ENCODE assay signal across 8 cellular contexts in the genomic region with DNA sequence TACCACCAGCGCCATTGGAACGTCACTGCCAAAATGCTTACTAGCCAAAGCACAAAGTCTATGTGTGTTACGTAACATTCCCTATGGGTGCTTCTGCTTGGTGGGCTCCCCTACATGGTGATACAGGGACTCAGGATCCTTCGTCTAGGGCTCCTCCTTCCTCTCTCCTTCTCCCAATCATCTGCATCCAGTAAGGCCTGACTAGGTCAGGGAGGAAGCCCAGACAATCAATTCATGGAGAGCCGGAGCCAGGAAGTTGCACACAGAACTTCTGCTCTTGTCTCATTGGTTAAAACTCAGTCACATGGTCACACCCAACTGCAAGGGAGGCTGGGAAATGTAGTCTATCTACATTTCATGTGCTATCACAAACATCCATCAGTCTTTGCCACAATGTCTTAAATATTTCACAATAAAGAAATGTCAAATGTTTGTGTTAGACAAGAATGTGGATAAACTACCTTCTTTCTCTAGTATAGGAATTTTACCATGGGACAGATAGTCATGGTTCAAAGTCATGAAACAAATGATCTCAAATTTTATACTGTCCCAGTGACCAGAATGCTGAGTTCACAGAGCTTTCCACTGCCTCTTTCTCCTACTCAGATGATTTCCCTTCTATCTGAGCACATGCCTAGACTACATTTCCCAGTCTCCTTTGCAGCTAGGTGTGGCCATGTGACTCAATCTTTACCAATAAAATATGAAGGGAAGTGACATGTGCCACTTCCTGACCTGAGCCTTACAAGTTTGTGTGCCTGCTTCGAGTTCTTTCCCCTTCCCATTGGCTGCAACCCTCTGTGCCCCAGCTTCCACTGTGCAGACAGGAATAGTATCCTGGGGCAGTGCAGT. TPM values are rescaled to one million over a fixed set of nuclear protein-coding genes. Genes with fewer than 3 reads are reported as not detected.
A peak's percentile ranks its signal among the peaks of the same experiment; 100 is the strongest.
DNase-seq lines count a peak whose midpoint lies in the region; ATAC-seq and TF ChIP-seq lines count a peak whose summit lies in the region.

No MANE protein-coding gene starts in this region.

- intact Hi-C loops in left lung (cut with DNase I), result no loop called here
- intact Hi-C loops in transverse colon (cut with DNase I; ENCODE audit: low total_unique reads), result loop anchor here (5.0 to 10.0 kb wide), 2 partner anchors 204 to 352 kb away; no protein-coding TSS in a partner anchor

- no peak for TF ChIP-seq EP300 in transverse colon (IDR thresholded peaks at IDR 0.05; ENCODE audit: low read depth)

- H3K36me3 ChIP-seq in left lung (no peaks in the 10 kb centered on the region), transverse colon (no peaks in the 10 kb centered on the region)

- H3K27ac ChIP-seq in left lung, result no peak overlapping the region
- H3K27ac ChIP-seq in transverse colon, result no peak overlapping the region

- 38 to 58% methylated on average over 4 to 6 of the region's 6 CpGs for WGBS in transverse colon (ENCODE audit: low coverage in 1 of 2), 2 donors

- peak overlapping the region; percentile 14 for H3K4me3 ChIP-seq in choroid plexus epithelial cell (ENCODE audit: low read depth, low read length)
- H3K4me3 ChIP-seq in left lung, result no peak overlapping the region
- H3K4me3 ChIP-seq in transverse colon, result no peak overlapping the region

- DNase-seq in DMS153 treated with DMSO at 0.1 percent for 48 hours (lab: John Stamatoyannopoulos, UW; ENCODE audit: unreplicated experiment) (peak; percentile 62), HuH-7.5 (ENCODE audit: low spot score) (peak; percentile 81), SIG-M5 treated with dmso at 0.1 percent for 504 hours (lab: John Stamatoyannopoulos, UW; ENCODE audit: unreplicated experiment) (peak; percentile 93), choroid plexus epithelial cell (ENCODE audit: low read depth) (peak; percentile 93), left lung (no peak), transverse colon (peak; percentile 44), cortex of kidney (lab: John Stamatoyannopoulos, UW) (no peak), NCI-H1436 (lab: John Stamatoyannopoulos, UW) (no peak)

- in situ Hi-C loops in transverse colon (cut with MboI; ENCODE audit: low pct_ligation_motif_present in 1 of 4, low pct_unique_long_range_greater_than_20kb in 1 of 4, low sequenced_read_pairs in 3 of 4), result loop anchor here in 1 of 4 donors (5.0 kb wide), 1 partner anchor 54 kb away; no protein-coding TSS in a partner anchor

- peak; percentile 71 for ATAC-seq in left lung

- H3K27me3 ChIP-seq in left lung (no peaks in the 10 kb centered on the region), transverse colon (no peaks in the 10 kb centered on the region)

- peaks cover 0 to 3% of the 10 kb centered on the region in 2 donors for H3K4me1 ChIP-seq in left lung
- no peaks in the 10 kb centered on the region for H3K4me1 ChIP-seq in transverse colon

- H3K9me3 ChIP-seq in left lung (peaks cover 0 to 3% of the 10 kb centered on the region in 2 donors), transverse colon (no peaks in the 10 kb centered on the region)

- peak; percentile 11 for TF ChIP-seq CTCF in choroid plexus epithelial cell (conservative IDR thresholded peaks at IDR 0.05; ENCODE audit: low read depth, low read length)
- no peak for TF ChIP-seq CTCF in left lung (IDR thresholded peaks at IDR 0.05)
- no peak for TF ChIP-seq CTCF in transverse colon (IDR thresholded peaks at IDR 0.05)

- TF ChIP-seq POLR2A in transverse colon (IDR thresholded peaks at IDR 0.05), result no peak

RNA-seq across cellular contexts. Expression of gene KCNK15, which starts 9.3 kb away (rescaled TPM):
- total RNA-seq in left lung, result 1 to 10 TPM; 1.8 to 3.1 TPM
- 1 to 10 TPM in 1 of 4 donors, under 1 TPM in 1, not detected in 2; 0.27 to 1.3 TPM for total RNA-seq in transverse colon

RNA-seq across cellular contexts. Expression of gene CCN5, which starts 21.2 kb away (rescaled TPM):
- 10 to 100 TPM; 14.3 to 20.8 TPM for total RNA-seq in left lung
- 10 to 100 TPM in 3 of 4 donors, 1 to 10 TPM in 1; 9.5 to 20.6 (median 15.9) TPM for total RNA-seq in transverse colon

Comparison
In these comparisons a context has a peak if more than half of its experiments do, and no peak if none do; other contexts are left out.
1. DNase-seq: peak in DMS153 treated with DMSO at 0.1 percent for 48 hours (single experiment), HuH-7.5 (single experiment), SIG-M5 treated with dmso at 0.1 percent for 504 hours (single experiment), choroid plexus epithelial cell (single experiment) and transverse colon (single experiment); none in left lung (0 of 2), cortex of kidney (single experiment) and NCI-H1436 (single experiment).